1 cellular context compared by ENCODE assay signal in the genomic region with DNA sequence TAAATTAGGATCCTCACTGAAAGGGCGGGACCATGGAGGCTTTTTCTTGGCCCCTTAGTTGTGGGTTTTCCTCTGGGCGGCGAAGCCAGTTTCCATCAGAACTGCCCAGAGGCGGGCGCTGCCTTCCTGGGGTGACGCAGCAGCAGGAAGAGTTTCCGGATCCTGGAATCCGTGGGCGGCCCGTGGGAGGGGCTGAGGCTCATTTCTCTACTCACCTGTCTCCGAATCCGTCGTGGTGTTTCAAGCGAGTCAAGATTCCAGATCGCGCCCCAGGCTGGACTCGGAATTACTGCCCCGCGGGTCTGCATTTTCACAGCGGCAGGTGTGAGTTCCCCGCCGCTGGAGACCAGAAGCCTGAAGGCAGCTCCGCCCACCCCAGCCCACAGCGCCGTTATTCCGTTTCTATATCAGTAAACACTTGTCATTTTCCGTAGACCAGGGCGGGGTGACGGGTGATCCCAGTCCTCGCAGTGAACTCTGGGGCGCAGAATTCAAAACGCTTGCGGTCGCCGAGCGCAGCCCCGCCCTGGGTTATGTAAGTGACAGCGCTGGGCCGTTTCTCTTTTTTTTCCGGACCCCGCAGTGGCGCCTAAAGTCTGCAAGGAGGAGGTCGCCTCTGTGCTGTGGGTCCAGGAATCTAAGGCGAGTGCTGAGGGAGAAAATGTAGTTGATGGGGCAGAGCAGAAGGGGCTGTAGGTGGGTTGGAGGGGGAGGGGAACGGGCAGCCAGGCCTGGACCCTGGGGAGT.
TF ChIP-seq lines count a peak whose summit lies in the region.

No MANE protein-coding gene starts in this region.

TF ChIP-seq in HepG2, 621 proteins besides CTCF, POLR2A, EP300 and RAD21 (continued from another document and continues in another):
- TF ChIP-seq, protein P1, sequence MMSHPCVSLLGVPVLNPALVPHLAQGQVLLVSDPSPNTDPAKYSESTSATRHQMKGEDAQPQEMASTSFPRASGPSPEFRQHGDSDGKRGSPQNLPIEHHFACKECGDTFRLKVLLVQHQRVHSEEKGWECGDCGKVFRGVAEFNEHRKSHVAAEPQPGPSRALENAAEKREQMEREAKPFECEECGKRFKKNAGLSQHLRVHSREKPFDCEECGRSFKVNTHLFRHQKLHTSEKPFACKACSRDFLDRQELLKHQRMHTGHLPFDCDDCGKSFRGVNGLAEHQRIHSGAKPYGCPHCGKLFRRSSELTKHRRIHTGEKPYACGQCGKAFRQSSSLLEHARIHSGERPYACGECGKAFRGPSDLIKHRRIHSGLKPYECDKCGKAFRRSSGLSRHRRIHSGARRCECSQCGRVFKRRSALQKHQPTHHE (CRISPR knock-in tag; IDR thresholded peaks at IDR 0.05; ENCODE audit: borderline replicate concordance), result 0 out of 2 replicates have a peak, but pooled peaks have one; percentile 6
- no peak for TF ChIP-seq NCOA1 (CRISPR knock-in tag; IDR thresholded peaks at IDR 0.05)
- TF ChIP-seq ZNF441 (CRISPR knock-in tag; IDR thresholded peaks at IDR 0.05; ENCODE audit: borderline replicate concordance), result peak; percentile 81; the same call in 1 of the 2 replicates
- TF ChIP-seq, protein P2, sequence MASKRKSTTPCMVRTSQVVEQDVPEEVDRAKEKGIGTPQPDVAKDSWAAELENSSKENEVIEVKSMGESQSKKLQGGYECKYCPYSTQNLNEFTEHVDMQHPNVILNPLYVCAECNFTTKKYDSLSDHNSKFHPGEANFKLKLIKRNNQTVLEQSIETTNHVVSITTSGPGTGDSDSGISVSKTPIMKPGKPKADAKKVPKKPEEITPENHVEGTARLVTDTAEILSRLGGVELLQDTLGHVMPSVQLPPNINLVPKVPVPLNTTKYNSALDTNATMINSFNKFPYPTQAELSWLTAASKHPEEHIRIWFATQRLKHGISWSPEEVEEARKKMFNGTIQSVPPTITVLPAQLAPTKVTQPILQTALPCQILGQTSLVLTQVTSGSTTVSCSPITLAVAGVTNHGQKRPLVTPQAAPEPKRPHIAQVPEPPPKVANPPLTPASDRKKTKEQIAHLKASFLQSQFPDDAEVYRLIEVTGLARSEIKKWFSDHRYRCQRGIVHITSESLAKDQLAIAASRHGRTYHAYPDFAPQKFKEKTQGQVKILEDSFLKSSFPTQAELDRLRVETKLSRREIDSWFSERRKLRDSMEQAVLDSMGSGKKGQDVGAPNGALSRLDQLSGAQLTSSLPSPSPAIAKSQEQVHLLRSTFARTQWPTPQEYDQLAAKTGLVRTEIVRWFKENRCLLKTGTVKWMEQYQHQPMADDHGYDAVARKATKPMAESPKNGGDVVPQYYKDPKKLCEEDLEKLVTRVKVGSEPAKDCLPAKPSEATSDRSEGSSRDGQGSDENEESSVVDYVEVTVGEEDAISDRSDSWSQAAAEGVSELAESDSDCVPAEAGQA (IDR thresholded peaks at IDR 0.05; ENCODE audit: low read depth), result 0 out of 2 replicates have a peak, but pooled peaks have one; percentile 46
- TF ChIP-seq, protein P2 (CRISPR knock-in tag; IDR thresholded peaks at IDR 0.05; ENCODE audit: borderline replicate concordance), result no peak
- peak; percentile 53; the same call in 1 of the 2 replicates for TF ChIP-seq SRY (CRISPR knock-in tag; IDR thresholded peaks at IDR 0.05)
- peak; percentile 46 for TF ChIP-seq XRCC5 (optimal IDR thresholded peaks at IDR 0.05; ENCODE audit: low read length)
- TF ChIP-seq KDM1A (CRISPR knock-in tag; IDR thresholded peaks at IDR 0.05), result no peak
- TF ChIP-seq ZNF616 (CRISPR knock-in tag; IDR thresholded peaks at IDR 0.05; ENCODE audit: low read depth), result no peak
- TF ChIP-seq ZNF224 (CRISPR knock-in tag; IDR thresholded peaks at IDR 0.05), result peak; percentile 22
- no peak for TF ChIP-seq THYN1 (CRISPR knock-in tag; IDR thresholded peaks at IDR 0.05; ENCODE audit: borderline replicate concordance, low read depth)
- TF ChIP-seq ZNF747 (CRISPR knock-in tag; IDR thresholded peaks at IDR 0.05; ENCODE audit: borderline replicate concordance), result 0 out of 2 replicates have a peak, but pooled peaks have one; percentile 41
- TF ChIP-seq ZNF367 (CRISPR knock-in tag; IDR thresholded peaks at IDR 0.05; ENCODE audit: borderline replicate concordance), result no peak
- TF ChIP-seq JDP2 (CRISPR knock-in tag; IDR thresholded peaks at IDR 0.05; ENCODE audit: borderline replicate concordance), result no peak; the same call in 1 of the 2 replicates
- TF ChIP-seq RFX1 (IDR thresholded peaks at IDR 0.05), result no peak
- TF ChIP-seq, protein P3, sequence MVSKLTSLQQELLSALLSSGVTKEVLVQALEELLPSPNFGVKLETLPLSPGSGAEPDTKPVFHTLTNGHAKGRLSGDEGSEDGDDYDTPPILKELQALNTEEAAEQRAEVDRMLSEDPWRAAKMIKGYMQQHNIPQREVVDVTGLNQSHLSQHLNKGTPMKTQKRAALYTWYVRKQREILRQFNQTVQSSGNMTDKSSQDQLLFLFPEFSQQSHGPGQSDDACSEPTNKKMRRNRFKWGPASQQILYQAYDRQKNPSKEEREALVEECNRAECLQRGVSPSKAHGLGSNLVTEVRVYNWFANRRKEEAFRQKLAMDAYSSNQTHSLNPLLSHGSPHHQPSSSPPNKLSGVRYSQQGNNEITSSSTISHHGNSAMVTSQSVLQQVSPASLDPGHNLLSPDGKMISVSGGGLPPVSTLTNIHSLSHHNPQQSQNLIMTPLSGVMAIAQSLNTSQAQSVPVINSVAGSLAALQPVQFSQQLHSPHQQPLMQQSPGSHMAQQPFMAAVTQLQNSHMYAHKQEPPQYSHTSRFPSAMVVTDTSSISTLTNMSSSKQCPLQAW (CRISPR knock-in tag; IDR thresholded peaks at IDR 0.05), result 0 out of 2 replicates have a peak, but pooled peaks have one; percentile 26
- TF ChIP-seq HNF4A (CRISPR knock-in tag; IDR thresholded peaks at IDR 0.05), result peak; percentile 57; the same call in 1 of the 2 replicates
- no peak for TF ChIP-seq PLRG1 (conservative IDR thresholded peaks at IDR 0.05)
- TF ChIP-seq, protein P4, sequence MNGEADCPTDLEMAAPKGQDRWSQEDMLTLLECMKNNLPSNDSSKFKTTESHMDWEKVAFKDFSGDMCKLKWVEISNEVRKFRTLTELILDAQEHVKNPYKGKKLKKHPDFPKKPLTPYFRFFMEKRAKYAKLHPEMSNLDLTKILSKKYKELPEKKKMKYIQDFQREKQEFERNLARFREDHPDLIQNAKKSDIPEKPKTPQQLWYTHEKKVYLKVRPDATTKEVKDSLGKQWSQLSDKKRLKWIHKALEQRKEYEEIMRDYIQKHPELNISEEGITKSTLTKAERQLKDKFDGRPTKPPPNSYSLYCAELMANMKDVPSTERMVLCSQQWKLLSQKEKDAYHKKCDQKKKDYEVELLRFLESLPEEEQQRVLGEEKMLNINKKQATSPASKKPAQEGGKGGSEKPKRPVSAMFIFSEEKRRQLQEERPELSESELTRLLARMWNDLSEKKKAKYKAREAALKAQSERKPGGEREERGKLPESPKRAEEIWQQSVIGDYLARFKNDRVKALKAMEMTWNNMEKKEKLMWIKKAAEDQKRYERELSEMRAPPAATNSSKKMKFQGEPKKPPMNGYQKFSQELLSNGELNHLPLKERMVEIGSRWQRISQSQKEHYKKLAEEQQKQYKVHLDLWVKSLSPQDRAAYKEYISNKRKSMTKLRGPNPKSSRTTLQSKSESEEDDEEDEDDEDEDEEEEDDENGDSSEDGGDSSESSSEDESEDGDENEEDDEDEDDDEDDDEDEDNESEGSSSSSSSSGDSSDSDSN (CRISPR knock-in tag; IDR thresholded peaks at IDR 0.05), result peak; percentile 33; the same call in 1 of the 2 replicates
- TF ChIP-seq SUZ12 (IDR thresholded peaks at IDR 0.05; ENCODE audit: low read depth, low read length), result no peak
- TF ChIP-seq HCFC1 (IDR thresholded peaks at IDR 0.05; ENCODE audit: low read depth, low read length), result no peak
- no peak for TF ChIP-seq SNRNP70 (IDR thresholded peaks at IDR 0.05; ENCODE audit: low read depth, low read length)
- no peak for TF ChIP-seq ZNF772 (CRISPR knock-in tag; IDR thresholded peaks at IDR 0.05)
- no peak for TF ChIP-seq NFATC3 (CRISPR knock-in tag; IDR thresholded peaks at IDR 0.05)
- no peak for TF ChIP-seq NRL (CRISPR knock-in tag; IDR thresholded peaks at IDR 0.05; ENCODE audit: borderline replicate concordance)
- TF ChIP-seq GTF2F1 (IDR thresholded peaks at IDR 0.05; ENCODE audit: low read length), result no peak
- TF ChIP-seq, protein P5, sequence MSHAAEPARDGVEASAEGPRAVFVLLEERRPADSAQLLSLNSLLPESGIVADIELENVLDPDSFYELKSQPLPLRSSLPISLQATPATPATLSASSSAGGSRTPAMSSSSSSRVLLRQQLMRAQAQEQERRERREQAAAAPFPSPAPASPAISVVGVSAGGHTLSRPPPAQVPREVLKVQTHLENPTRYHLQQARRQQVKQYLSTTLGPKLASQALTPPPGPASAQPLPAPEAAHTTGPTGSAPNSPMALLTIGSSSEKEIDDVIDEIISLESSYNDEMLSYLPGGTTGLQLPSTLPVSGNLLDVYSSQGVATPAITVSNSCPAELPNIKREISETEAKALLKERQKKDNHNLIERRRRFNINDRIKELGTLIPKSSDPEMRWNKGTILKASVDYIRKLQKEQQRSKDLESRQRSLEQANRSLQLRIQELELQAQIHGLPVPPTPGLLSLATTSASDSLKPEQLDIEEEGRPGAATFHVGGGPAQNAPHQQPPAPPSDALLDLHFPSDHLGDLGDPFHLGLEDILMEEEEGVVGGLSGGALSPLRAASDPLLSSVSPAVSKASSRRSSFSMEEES (CRISPR knock-in tag; IDR thresholded peaks at IDR 0.05), result no peak
- TF ChIP-seq MBD4 (IDR thresholded peaks at IDR 0.05; ENCODE audit: borderline replicate concordance, low read length), result no peak
- TF ChIP-seq, protein P6, sequence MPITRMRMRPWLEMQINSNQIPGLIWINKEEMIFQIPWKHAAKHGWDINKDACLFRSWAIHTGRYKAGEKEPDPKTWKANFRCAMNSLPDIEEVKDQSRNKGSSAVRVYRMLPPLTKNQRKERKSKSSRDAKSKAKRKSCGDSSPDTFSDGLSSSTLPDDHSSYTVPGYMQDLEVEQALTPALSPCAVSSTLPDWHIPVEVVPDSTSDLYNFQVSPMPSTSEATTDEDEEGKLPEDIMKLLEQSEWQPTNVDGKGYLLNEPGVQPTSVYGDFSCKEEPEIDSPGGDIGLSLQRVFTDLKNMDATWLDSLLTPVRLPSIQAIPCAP (CRISPR knock-in tag; IDR thresholded peaks at IDR 0.05; ENCODE audit: low read depth), result no peak
- no peak; the same call in 1 of the 2 replicates for TF ChIP-seq BRD4 (CRISPR knock-in tag; IDR thresholded peaks at IDR 0.05)
- TF ChIP-seq, protein P7, sequence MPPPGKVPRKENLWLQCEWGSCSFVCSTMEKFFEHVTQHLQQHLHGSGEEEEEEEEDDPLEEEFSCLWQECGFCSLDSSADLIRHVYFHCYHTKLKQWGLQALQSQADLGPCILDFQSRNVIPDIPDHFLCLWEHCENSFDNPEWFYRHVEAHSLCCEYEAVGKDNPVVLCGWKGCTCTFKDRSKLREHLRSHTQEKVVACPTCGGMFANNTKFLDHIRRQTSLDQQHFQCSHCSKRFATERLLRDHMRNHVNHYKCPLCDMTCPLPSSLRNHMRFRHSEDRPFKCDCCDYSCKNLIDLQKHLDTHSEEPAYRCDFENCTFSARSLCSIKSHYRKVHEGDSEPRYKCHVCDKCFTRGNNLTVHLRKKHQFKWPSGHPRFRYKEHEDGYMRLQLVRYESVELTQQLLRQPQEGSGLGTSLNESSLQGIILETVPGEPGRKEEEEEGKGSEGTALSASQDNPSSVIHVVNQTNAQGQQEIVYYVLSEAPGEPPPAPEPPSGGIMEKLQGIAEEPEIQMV (CRISPR knock-in tag; IDR thresholded peaks at IDR 0.05; ENCODE audit: low read depth), result no peak
- no peak for TF ChIP-seq ZNF777 (CRISPR knock-in tag; IDR thresholded peaks at IDR 0.05)
- TF ChIP-seq, protein P8, sequence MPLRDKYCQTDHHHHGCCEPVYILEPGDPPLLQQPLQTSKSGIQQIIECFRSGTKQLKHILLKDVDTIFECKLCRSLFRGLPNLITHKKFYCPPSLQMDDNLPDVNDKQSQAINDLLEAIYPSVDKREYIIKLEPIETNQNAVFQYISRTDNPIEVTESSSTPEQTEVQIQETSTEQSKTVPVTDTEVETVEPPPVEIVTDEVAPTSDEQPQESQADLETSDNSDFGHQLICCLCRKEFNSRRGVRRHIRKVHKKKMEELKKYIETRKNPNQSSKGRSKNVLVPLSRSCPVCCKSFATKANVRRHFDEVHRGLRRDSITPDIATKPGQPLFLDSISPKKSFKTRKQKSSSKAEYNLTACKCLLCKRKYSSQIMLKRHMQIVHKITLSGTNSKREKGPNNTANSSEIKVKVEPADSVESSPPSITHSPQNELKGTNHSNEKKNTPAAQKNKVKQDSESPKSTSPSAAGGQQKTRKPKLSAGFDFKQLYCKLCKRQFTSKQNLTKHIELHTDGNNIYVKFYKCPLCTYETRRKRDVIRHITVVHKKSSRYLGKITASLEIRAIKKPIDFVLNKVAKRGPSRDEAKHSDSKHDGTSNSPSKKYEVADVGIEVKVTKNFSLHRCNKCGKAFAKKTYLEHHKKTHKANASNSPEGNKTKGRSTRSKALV (CRISPR knock-in tag; IDR thresholded peaks at IDR 0.05), result no peak
- TF ChIP-seq, protein P9, sequence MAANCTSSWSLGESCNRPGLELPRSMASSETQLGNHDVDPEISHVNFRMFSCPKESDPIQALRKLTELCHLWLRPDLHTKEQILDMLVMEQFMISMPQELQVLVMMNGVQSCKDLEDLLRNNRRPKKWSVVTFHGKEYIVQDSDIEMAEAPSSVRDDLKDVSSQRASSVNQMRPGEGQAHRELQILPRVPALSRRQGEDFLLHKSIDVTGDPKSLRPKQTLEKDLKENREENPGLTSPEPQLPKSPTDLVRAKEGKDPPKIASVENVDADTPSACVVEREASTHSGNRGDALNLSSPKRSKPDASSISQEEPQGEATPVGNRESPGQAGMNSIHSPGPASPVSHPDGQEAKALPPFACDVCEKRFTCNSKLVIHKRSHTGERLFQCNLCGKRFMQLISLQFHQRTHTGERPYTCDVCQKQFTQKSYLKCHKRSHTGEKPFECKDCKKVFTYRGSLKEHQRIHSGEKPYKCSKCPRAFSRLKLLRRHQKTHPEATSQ (CRISPR knock-in tag; IDR thresholded peaks at IDR 0.05; ENCODE audit: borderline replicate concordance), result no peak; the same call in 1 of the 2 replicates
